In the genomic region with DNA sequence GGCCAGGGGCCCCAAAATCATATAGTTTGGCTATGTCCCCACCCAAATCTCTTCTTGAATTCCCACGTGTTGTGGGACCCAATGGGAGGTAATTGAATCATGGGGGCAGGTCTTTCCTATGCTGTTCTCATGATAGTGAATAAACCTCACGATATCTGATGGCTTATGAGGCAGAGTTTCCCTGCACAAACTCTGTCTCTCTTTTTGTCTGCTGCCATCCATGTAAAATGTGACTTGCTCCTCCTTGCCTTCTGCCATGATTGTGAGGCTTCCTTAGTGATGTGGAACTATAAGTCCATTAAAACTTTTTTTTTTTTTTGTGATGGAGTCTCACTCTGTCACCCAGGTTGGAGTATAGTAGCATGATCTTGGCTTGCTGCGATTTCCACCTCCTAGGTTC, we compare ENCODE assay signal across 36 cellular contexts. TPM values are rescaled to one million over a fixed set of nuclear protein-coding genes. Genes with fewer than 3 reads are reported as not detected.
"Had no signal": no experiment of that assay in that cellular context is flagged by ENCODE, and none has a peak within 500 bp of the region (broad histone marks: within the 10 kb centered on the region; RNA-seq: fewer than 3 reads in every experiment).

No MANE protein-coding gene starts in this region.

- H3K27me3 ChIP-seq: adrenal gland, body of pancreas, brain microvascular endothelial cell, breast epithelium had no signal

- H3K4me1 ChIP-seq: body of pancreas, breast epithelium had no signal

- ATAC-seq: activated CD8-positive, alpha-beta T cell treated with anti-CD3 and anti-CD28 coated beads for 36 hours; activated naive CD4-positive, alpha-beta T cell treated with anti-CD3 and anti-CD28 coated beads, Interleukin-2, amount 50 U/mL, for 72 hours; activated T-cell treated with anti-CD3 and anti-CD28 coated beads, Interleukin-2, amount 50 U/mL, for 4 hours; activated T-cell treated with anti-CD3 and anti-CD28 coated beads, Interleukin-2, amount 50 U/mL, for 72 hours; activated T-helper 17 cell treated with anti-CD3 and anti-CD28 coated beads, Interleukin-2, amount 50 U/mL, for 72 hours; body of pancreas had no signal

- H3K36me3 ChIP-seq: adrenal gland, brain microvascular endothelial cell, breast epithelium had no signal

- DNase-seq: activated B cell treated with CpG ODN at 0.5 μM for 24 hours; activated CD4-positive, alpha-beta memory T cell treated with anti-CD3 and anti-CD28 coated beads for 36 hours; activated CD4-positive, alpha-beta T cell treated with anti-CD3 and anti-CD28 coated beads for 4 hours; activated CD4-positive, alpha-beta T cell treated with anti-CD3 and anti-CD28 coated beads, Interleukin-2, amount 10 ng/mL, durations not matched to agents 24 days and 14 days; activated CD4-positive, alpha-beta T cell treated with anti-CD3 and anti-CD28 coated beads, Interleukin-2, amount 50 U/mL, for 1 hour; activated CD4-positive, alpha-beta T cell treated with anti-CD3 and anti-CD28 coated beads, Interleukin-2, amount 50 U/mL, for 4 hours; activated CD4-positive, CD25-positive, alpha-beta regulatory T cell treated with anti-CD3 and anti-CD28 coated beads, Interleukin-2, amount 50 U/mL, for 72 hours; activated CD8-positive, alpha-beta memory T cell treated with anti-CD3 and anti-CD28 coated beads, Interleukin-2, amount 50 U/mL, for 4 hours; activated CD8-positive, alpha-beta T cell treated with anti-CD3 and anti-CD28 coated beads for 36 hours; activated effector memory CD4-positive, alpha-beta T cell treated with anti-CD3 and anti-CD28 coated beads, Interleukin-2, amount 50 U/mL, for 16 hours; activated gamma-delta T cell treated with Interleukin-2 at 50 U/mL for 16 hours; activated naive CD4-positive, alpha-beta T cell; activated naive CD4-positive, alpha-beta T cell treated with anti-CD3 and anti-CD28 coated beads for 36 hours; activated naive CD4-positive, alpha-beta T cell treated with anti-CD3 and anti-CD28 coated beads, Interleukin-2, amount 50 U/mL, for 16 hours; activated naive CD8-positive, alpha-beta T cell treated with anti-CD3 and anti-CD28 coated beads for 36 hours; activated T-cell treated with anti-CD3 and anti-CD28 coated beads for 4 hours; activated T-cell treated with anti-CD3 and anti-CD28 coated beads, Interleukin-2, amount 50 U/mL, for 1 hour; activated T-cell treated with anti-CD3 and anti-CD28 coated beads, Interleukin-2, amount 50 U/mL, for 4 hours; activated T-cell treated with anti-CD3 and anti-CD28 coated beads, Interleukin-2, amount 50 U/mL, for 72 hours; adrenal gland; amniotic stem cell; aorta; body of pancreas; brain microvascular endothelial cell; central memory CD4-positive, alpha-beta T cell; T-helper 1 cell; T-helper 2 cell; T-helper 9 cell had no signal

- FAIRE-seq: astrocyte, TTC549 had no signal

- H3K4me3 ChIP-seq: adrenal gland, body of pancreas, breast epithelium had no signal

- H3K27ac ChIP-seq: adrenal gland, body of pancreas, brain microvascular endothelial cell, breast epithelium, VCaP had no signal

- H3K9me3 ChIP-seq: adrenal gland, body of pancreas, breast epithelium had no signal

RNA-seq across cellular contexts. Expression of a gene that starts 32.9 kb away (rescaled TPM):
- total RNA-seq: activated B cell treated with CpG ODN at 0.5 μM for 24 hours; activated CD4-positive, alpha-beta memory T cell treated with anti-CD3 and anti-CD28 coated beads for 36 hours; activated CD4-positive, alpha-beta T cell treated with anti-CD3 and anti-CD28 coated beads, Interleukin-2, amount 10 ng/mL, durations not matched to agents 24 days and 14 days; activated CD8-positive, alpha-beta memory T cell treated with anti-CD3 and anti-CD28 coated beads for 36 hours; activated CD8-positive, alpha-beta T cell treated with anti-CD3 and anti-CD28 coated beads for 36 hours; activated naive CD4-positive, alpha-beta T cell treated with anti-CD3 and anti-CD28 coated beads for 36 hours; activated naive CD4-positive, alpha-beta T cell treated with anti-CD3 and anti-CD28 coated beads, Interleukin-2, amount 50 U/mL, for 72 hours; activated naive CD8-positive, alpha-beta T cell treated with anti-CD3 and anti-CD28 coated beads for 36 hours; activated T-cell treated with anti-CD3 and anti-CD28 coated beads, Interleukin-2, amount 50 U/mL, for 4 hours; activated T-cell treated with anti-CD3 and anti-CD28 coated beads, Interleukin-2, amount 50 U/mL, for 72 hours; activated T-helper 1 cell treated with anti-CD3 and anti-CD28 coated beads, Interleukin-12 subunit alpha, Interleukin-12 subunit beta, Interleukin-2, Interleukin-4 antibody, amounts not matched to agents 30 ng/mL and 10 ng/mL and 1 ng/mL, durations not matched to agents 14 hours and 24 hours and 36 hours; activated T-helper 17 cell treated with anti-CD3 and anti-CD28 coated beads, Interleukin-2, amount 50 U/mL, for 72 hours had no signal

RNA-seq across cellular contexts. Expression of a gene that starts 39.0 kb away (rescaled TPM):
- total RNA-seq: activated B cell treated with CpG ODN at 0.5 μM for 24 hours; activated CD4-positive, alpha-beta memory T cell treated with anti-CD3 and anti-CD28 coated beads for 36 hours; activated CD4-positive, alpha-beta T cell treated with anti-CD3 and anti-CD28 coated beads, Interleukin-2, amount 10 ng/mL, durations not matched to agents 24 days and 14 days; activated CD8-positive, alpha-beta memory T cell treated with anti-CD3 and anti-CD28 coated beads for 36 hours; activated CD8-positive, alpha-beta T cell treated with anti-CD3 and anti-CD28 coated beads for 36 hours; activated naive CD4-positive, alpha-beta T cell treated with anti-CD3 and anti-CD28 coated beads for 36 hours; activated naive CD4-positive, alpha-beta T cell treated with anti-CD3 and anti-CD28 coated beads, Interleukin-2, amount 50 U/mL, for 72 hours; activated naive CD8-positive, alpha-beta T cell treated with anti-CD3 and anti-CD28 coated beads for 36 hours; activated T-cell treated with anti-CD3 and anti-CD28 coated beads, Interleukin-2, amount 50 U/mL, for 4 hours; activated T-helper 1 cell treated with anti-CD3 and anti-CD28 coated beads, Interleukin-12 subunit alpha, Interleukin-12 subunit beta, Interleukin-2, Interleukin-4 antibody, amounts not matched to agents 30 ng/mL and 10 ng/mL and 1 ng/mL, durations not matched to agents 14 hours and 24 hours and 36 hours; astrocyte; body of pancreas had no signal

RNA-seq across cellular contexts. Expression of a gene that starts 40.0 kb away (rescaled TPM):
- total RNA-seq: activated B cell treated with CpG ODN at 0.5 μM for 24 hours; activated CD4-positive, alpha-beta memory T cell treated with anti-CD3 and anti-CD28 coated beads for 36 hours; activated CD4-positive, alpha-beta T cell treated with anti-CD3 and anti-CD28 coated beads, Interleukin-2, amount 10 ng/mL, durations not matched to agents 24 days and 14 days; activated CD8-positive, alpha-beta memory T cell treated with anti-CD3 and anti-CD28 coated beads for 36 hours; activated CD8-positive, alpha-beta T cell treated with anti-CD3 and anti-CD28 coated beads for 36 hours; activated naive CD4-positive, alpha-beta T cell treated with anti-CD3 and anti-CD28 coated beads for 36 hours; activated naive CD4-positive, alpha-beta T cell treated with anti-CD3 and anti-CD28 coated beads, Interleukin-2, amount 50 U/mL, for 72 hours; activated naive CD8-positive, alpha-beta T cell treated with anti-CD3 and anti-CD28 coated beads for 36 hours; activated T-cell treated with anti-CD3 and anti-CD28 coated beads, Interleukin-2, amount 50 U/mL, for 72 hours; activated T-helper 1 cell treated with anti-CD3 and anti-CD28 coated beads, Interleukin-12 subunit alpha, Interleukin-12 subunit beta, Interleukin-2, Interleukin-4 antibody, amounts not matched to agents 30 ng/mL and 10 ng/mL and 1 ng/mL, durations not matched to agents 14 hours and 24 hours and 36 hours; activated T-helper 17 cell treated with anti-CD3 and anti-CD28 coated beads, Interleukin-2, amount 50 U/mL, for 72 hours had no signal
